ENCODE assay signal across 20 cellular contexts in the genomic region with DNA sequence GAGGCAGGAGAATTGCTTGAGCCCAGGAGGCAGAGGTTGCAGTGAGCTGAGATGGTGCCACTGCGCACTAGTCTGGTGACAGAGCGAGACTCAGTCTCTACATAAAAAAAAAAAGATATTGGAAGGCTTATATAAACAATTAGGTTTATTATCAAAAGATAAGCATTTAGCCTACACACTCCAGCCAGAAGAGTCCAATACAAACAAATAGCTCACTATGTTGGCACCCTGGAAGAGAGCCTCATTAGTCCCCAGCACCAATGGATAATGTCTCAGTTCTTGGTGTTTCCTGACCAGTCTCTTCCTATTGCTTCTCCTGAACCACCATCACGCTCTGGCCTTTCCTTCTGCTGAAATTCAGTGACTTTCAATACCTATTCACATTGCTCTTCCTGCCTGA. TPM values are rescaled to one million over a fixed set of nuclear protein-coding genes. Genes with fewer than 3 reads are reported as not detected.
DNase-seq lines count a peak whose midpoint lies in the region; ATAC-seq and TF ChIP-seq lines count a peak whose summit lies in the region.
"Had no signal": no experiment of that assay in that cellular context is flagged by ENCODE, and none has a peak within 500 bp of the region (broad histone marks: within the 10 kb centered on the region; RNA-seq: fewer than 3 reads in every experiment).

No MANE protein-coding gene starts in this region.

- no peaks in the 10 kb centered on the region for H3K9me3 ChIP-seq in CD4-positive, CD25-positive, alpha-beta regulatory T cell (ENCODE audit: control insufficient read depth in 2 of 2, low read length in 2 of 2)
- H3K9me3 ChIP-seq in CD8-positive, alpha-beta T cell (ENCODE audit: low read length): no peaks in the 10 kb centered on the region
- no peaks in the 10 kb centered on the region for H3K9me3 ChIP-seq in naive thymus-derived CD4-positive, alpha-beta T cell (ENCODE audit: control insufficient read depth in 2 of 3, low read length in 3 of 3)
- H3K9me3 ChIP-seq: BLaER1, mucosa of descending colon, SJCRH30 had no signal

- peak overlapping the region; percentile 72 to 82 (median 76) for H3K4me3 Mint-ChIP-seq in CD4-positive, CD25-positive, alpha-beta regulatory T cell
- H3K4me3 Mint-ChIP-seq in CD8-positive, alpha-beta T cell: no peak overlapping the region
- H3K4me3 Mint-ChIP-seq in naive thymus-derived CD4-positive, alpha-beta T cell: peak overlapping the region in 9 of 10 donors; percentile 63 to 80 (median 77)

- H3K4me3 ChIP-seq in CD4-positive, CD25-positive, alpha-beta regulatory T cell (ENCODE audit: low read depth, low read length): peak overlapping the region; percentile 82
- H3K4me3 ChIP-seq in CD8-positive, alpha-beta T cell (ENCODE audit: low read depth, low read length): peak overlapping the region; percentile 16
- H3K4me3 ChIP-seq in naive thymus-derived CD4-positive, alpha-beta T cell (ENCODE audit: low read length): peak overlapping the region; percentile 17
- H3K4me3 ChIP-seq: BLaER1, mucosa of descending colon, SJCRH30, skin epidermis had no signal

- no peak for TF ChIP-seq CTCF in CD8-positive, alpha-beta T cell (IDR thresholded peaks at IDR 0.05)

- no peak for ATAC-seq in CD4-positive, CD25-positive, alpha-beta regulatory T cell (ENCODE audit: low read depth in 2 of 2)
- no peak for ATAC-seq in CD8-positive, alpha-beta T cell
- no peak for ATAC-seq in activated naive CD4-positive, alpha-beta T cell treated with anti-CD3 and anti-CD28 coated beads, Interleukin-2, amount 50 U/mL, for 72 hours
- no peak for ATAC-seq in naive thymus-derived CD4-positive, alpha-beta T cell
- ATAC-seq in HG03108 (IDR thresholded peaks at IDR 0.05; ENCODE audit: unreplicated experiment): no peak
- ATAC-seq: activated T-cell treated with anti-CD3 and anti-CD28 coated beads, Interleukin-2, amount 50 U/mL, for 72 hours; PC-3 had no signal

- peaks cover 73% of the 10 kb centered on the region for H3K4me1 ChIP-seq in CD4-positive, CD25-positive, alpha-beta regulatory T cell (ENCODE audit: control insufficient read depth, insufficient read depth, low read length, poor library complexity, severe bottlenecking)
- H3K4me1 ChIP-seq in CD8-positive, alpha-beta T cell (ENCODE audit: insufficient read depth, low read length): peaks cover 74% of the 10 kb centered on the region
- peaks cover 48 to 78% of the 10 kb centered on the region in 2 donors for H3K4me1 ChIP-seq in naive thymus-derived CD4-positive, alpha-beta T cell (ENCODE audit: control insufficient read depth in 2 of 2, insufficient read depth in 2 of 2, low read length in 2 of 2)

- DNase-seq in CD4-positive, CD25-positive, alpha-beta regulatory T cell: no peak
- DNase-seq in CD8-positive, alpha-beta T cell: no peak
- DNase-seq in activated naive CD4-positive, alpha-beta T cell treated with anti-CD3 and anti-CD28 coated beads, Interleukin-2, amount 50 U/mL, for 72 hours (ENCODE audit: low spot score in 2 of 2): no peak
- no peak for DNase-seq in naive thymus-derived CD4-positive, alpha-beta T cell
- no peak for DNase-seq in NCI-H2081 treated with DMSO at 0.1 percent for 48 hours (lab: John Stamatoyannopoulos, UW)
- DNase-seq in A172 (ENCODE audit: low spot score): no peak
- DNase-seq: activated CD4-positive, alpha-beta T cell treated with anti-CD3 and anti-CD28 coated beads for 4 hours; activated T-cell treated with anti-CD3 and anti-CD28 coated beads, Interleukin-2, amount 50 U/mL, for 72 hours; GOT3; left colon; mucosa of descending colon; MV-4-11; NCI-H526 treated with DMSO at 0.1 percent for 48 hours; PC-3; posterior cingulate gyrus; SJCRH30 had no signal

- POLR2A ChIA-PET in CD8-positive, alpha-beta T cell (lab: Charles Lee): interaction anchor here (3.3 kb wide), 1 partner anchor 51 kb away, joined by 14 read pairs; no protein-coding TSS in a partner anchor
- POLR2A ChIA-PET in naive thymus-derived CD4-positive, alpha-beta T cell (lab: Charles Lee): interaction anchor here (0.6 to 9.7 kb wide), 8 partner anchors 10 to 50 kb away, joined by 3 to 103 read pairs (median 4); a partner anchor contains a TSS

- intact Hi-C loops in CD8-positive, alpha-beta T cell (cut with DNase I, micrococcal nuclease): no loop called here
- intact Hi-C loops in naive thymus-derived CD4-positive, alpha-beta T cell (cut with micrococcal nuclease): loop anchor here in 1 of 2 donors (2.0 kb wide), 2 partner anchors 18 to 94 kb away; no protein-coding TSS in a partner anchor

- H3K9me3 Mint-ChIP-seq in CD4-positive, CD25-positive, alpha-beta regulatory T cell: no peaks in the 10 kb centered on the region
- H3K9me3 Mint-ChIP-seq in CD8-positive, alpha-beta T cell: no peaks in the 10 kb centered on the region
- H3K9me3 Mint-ChIP-seq in activated naive CD4-positive, alpha-beta T cell treated with anti-CD3 and anti-CD28 coated beads, Interleukin-2, amount 50 U/mL, for 72 hours: no peaks in the 10 kb centered on the region
- H3K9me3 Mint-ChIP-seq in naive thymus-derived CD4-positive, alpha-beta T cell: peaks cover 0 to 6% (median 0%) of the 10 kb centered on the region in 11 donors
- H3K9me3 Mint-ChIP-seq: activated T-cell treated with anti-CD3 and anti-CD28 coated beads, Interleukin-2, amount 50 U/mL, for 72 hours; IgD-negative memory B cell had no signal

- no peaks in the 10 kb centered on the region for H3K36me3 ChIP-seq in CD4-positive, CD25-positive, alpha-beta regulatory T cell (ENCODE audit: control insufficient read depth, insufficient read depth, low read length)
- no peaks in the 10 kb centered on the region for H3K36me3 ChIP-seq in CD8-positive, alpha-beta T cell (ENCODE audit: insufficient read depth, low read length)
- H3K36me3 ChIP-seq in naive thymus-derived CD4-positive, alpha-beta T cell (ENCODE audit: control insufficient read depth in 2 of 3, insufficient read depth in 3 of 3, low read length in 3 of 3): no peaks in the 10 kb centered on the region
- H3K36me3 ChIP-seq: BLaER1, SJCRH30 had no signal

- peaks cover 33 to 88% (median 69%) of the 10 kb centered on the region in 4 donors for H3K4me1 Mint-ChIP-seq in CD4-positive, CD25-positive, alpha-beta regulatory T cell
- H3K4me1 Mint-ChIP-seq in CD8-positive, alpha-beta T cell (ENCODE audit: low read depth): peaks cover 81% of the 10 kb centered on the region
- peaks cover 45 to 94% (median 91%) of the 10 kb centered on the region in 7 donors for H3K4me1 Mint-ChIP-seq in naive thymus-derived CD4-positive, alpha-beta T cell

- H3K27ac ChIP-seq in CD4-positive, CD25-positive, alpha-beta regulatory T cell (ENCODE audit: insufficient read depth, low read length, poor library complexity, severe bottlenecking): peak overlapping the region; percentile 77
- H3K27ac ChIP-seq in CD8-positive, alpha-beta T cell (ENCODE audit: low read depth, low read length): peak overlapping the region; percentile 30
- peak overlapping the region; percentile 73 for H3K27ac ChIP-seq in naive thymus-derived CD4-positive, alpha-beta T cell (ENCODE audit: low read depth, low read length)
- H3K27ac ChIP-seq: BLaER1, SJCRH30 had no signal

- peaks cover 3% of the 10 kb centered on the region for H3K36me3 Mint-ChIP-seq in CD4-positive, CD25-positive, alpha-beta regulatory T cell
- H3K36me3 Mint-ChIP-seq in CD8-positive, alpha-beta T cell: no peaks in the 10 kb centered on the region
- H3K36me3 Mint-ChIP-seq in activated naive CD4-positive, alpha-beta T cell treated with anti-CD3 and anti-CD28 coated beads, Interleukin-2, amount 50 U/mL, for 72 hours: peaks cover 0 to 6% of the 10 kb centered on the region in 2 donors
- peaks cover 0 to 1% (median 0%) of the 10 kb centered on the region in 5 donors for H3K36me3 Mint-ChIP-seq in naive thymus-derived CD4-positive, alpha-beta T cell
- H3K36me3 Mint-ChIP-seq: IgD-negative memory B cell had no signal

- CTCF ChIA-PET in CD8-positive, alpha-beta T cell (lab: Charles Lee): interaction anchor here (0.7 to 1.0 kb wide), 4 partner anchors 42 to 161 kb away, joined by 3 to 4 read pairs (median 3); no protein-coding TSS in a partner anchor
- CTCF ChIA-PET in naive thymus-derived CD4-positive, alpha-beta T cell (lab: Charles Lee): interaction anchor here (0.6 to 1.3 kb wide), 3 partner anchors 12 to 51 kb away, joined by 3 read pairs; no protein-coding TSS in a partner anchor

- no peaks in the 10 kb centered on the region for H3K27me3 Mint-ChIP-seq in CD4-positive, CD25-positive, alpha-beta regulatory T cell
- no peaks in the 10 kb centered on the region for H3K27me3 Mint-ChIP-seq in CD8-positive, alpha-beta T cell (ENCODE audit: low read depth)
- no peaks in the 10 kb centered on the region for H3K27me3 Mint-ChIP-seq in naive thymus-derived CD4-positive, alpha-beta T cell

- no peaks in the 10 kb centered on the region for H3K27me3 ChIP-seq in CD4-positive, CD25-positive, alpha-beta regulatory T cell (ENCODE audit: control insufficient read depth, insufficient read depth, low read length)
- H3K27me3 ChIP-seq in CD8-positive, alpha-beta T cell (ENCODE audit: insufficient read depth, low read length): no peaks in the 10 kb centered on the region
- no peaks in the 10 kb centered on the region for H3K27me3 ChIP-seq in naive thymus-derived CD4-positive, alpha-beta T cell (ENCODE audit: control insufficient read depth in 2 of 2, insufficient read depth in 2 of 2, low read length in 2 of 2)
- H3K27me3 ChIP-seq: BLaER1 had no signal

- peak overlapping the region; percentile 88 to 99 (median 95) for H3K27ac Mint-ChIP-seq in CD4-positive, CD25-positive, alpha-beta regulatory T cell
- peak overlapping the region; percentile 95 for H3K27ac Mint-ChIP-seq in CD8-positive, alpha-beta T cell
- peak overlapping the region; percentile 67 to 96 for H3K27ac Mint-ChIP-seq in activated naive CD4-positive, alpha-beta T cell treated with anti-CD3 and anti-CD28 coated beads, Interleukin-2, amount 50 U/mL, for 72 hours
- peak overlapping the region; percentile 56 to 99 (median 96) for H3K27ac Mint-ChIP-seq in naive thymus-derived CD4-positive, alpha-beta T cell
- H3K27ac Mint-ChIP-seq: activated T-cell treated with anti-CD3 and anti-CD28 coated beads, Interleukin-2, amount 50 U/mL, for 72 hours had no signal

RNA-seq across cellular contexts. Expression of a gene that starts 48.6 kb away (rescaled TPM):
- 228 TPM for total RNA-seq in CD4-positive, CD25-positive, alpha-beta regulatory T cell
- polyA plus RNA-seq in CD4-positive, CD25-positive, alpha-beta regulatory T cell: 10 to 100 TPM; 52.4 to 63.8 (median 58.8) TPM
- 100 to 1,000 TPM; 204 to 211 TPM for total RNA-seq in CD8-positive, alpha-beta T cell
- total RNA-seq in activated naive CD4-positive, alpha-beta T cell treated with anti-CD3 and anti-CD28 coated beads, Interleukin-2, amount 50 U/mL, for 72 hours: 100 to 1,000 TPM; 220 to 337 TPM
- 100 to 1,000 TPM; 228 to 315 (median 287) TPM for total RNA-seq in naive thymus-derived CD4-positive, alpha-beta T cell
- 10 to 100 TPM; 75.0 to 86.0 TPM for polyA plus RNA-seq in naive thymus-derived CD4-positive, alpha-beta T cell
- 42.1 and 50.9 TPM in 2 replicates for total RNA-seq in A172 (2014; rRNA removed; shearing (Covaris generic))

Comparison
In these comparisons a context has a peak if more than half of its experiments do, and no peak if none do; other contexts are left out.
1. H3K4me3 ChIP-seq: peak in every context shown above with its lines; median percentile 82 in CD4-positive, CD25-positive, alpha-beta regulatory T cell; 17 in naive thymus-derived CD4-positive, alpha-beta T cell; 16 in CD8-positive, alpha-beta T cell.